1 cellular context compared by ENCODE assay signal in genomic region chr5:132386644-132387286, GRCh38.
TF ChIP-seq lines count a peak whose summit lies in the region.

No MANE protein-coding gene starts in this region.

TF ChIP-seq in HepG2, 621 proteins besides CTCF, POLR2A, EP300 and RAD21 (continued from another document and continues in another):
- TF ChIP-seq PATZ1 (CRISPR knock-in tag; IDR thresholded peaks at IDR 0.05) = peak; percentile 35; the same call in 1 of the 2 replicates
- TF ChIP-seq ZNF704 (CRISPR knock-in tag; IDR thresholded peaks at IDR 0.05; ENCODE audit: borderline replicate concordance) = no peak
- TF ChIP-seq THAP9 (CRISPR knock-in tag; IDR thresholded peaks at IDR 0.05; ENCODE audit: borderline replicate concordance) = peak; percentile 39; the same call in 1 of the 2 replicates
- no peak for TF ChIP-seq SMARCE1 (IDR thresholded peaks at IDR 0.05; ENCODE audit: borderline replicate concordance)
- peak; percentile 46; the same call in 1 of the 2 replicates for TF ChIP-seq ZNF777 (CRISPR knock-in tag; IDR thresholded peaks at IDR 0.05)
- TF ChIP-seq ZNF790 (CRISPR knock-in tag; IDR thresholded peaks at IDR 0.05; ENCODE audit: borderline replicate concordance) = no peak
- TF ChIP-seq HNRNPUL1 (IDR thresholded peaks at IDR 0.05; ENCODE audit: low read depth, low read length) = no peak
- no peak for TF ChIP-seq ZNF282 (IDR thresholded peaks at IDR 0.05; ENCODE audit: partially characterized antibody)
- no peak for TF ChIP-seq AGO2 (optimal IDR thresholded peaks at IDR 0.05; ENCODE audit: low read depth, low read length)
- no peak for TF ChIP-seq PRMT3 (CRISPR knock-in tag; IDR thresholded peaks at IDR 0.05; ENCODE audit: borderline replicate concordance, low read depth)
- TF ChIP-seq KLF12 (CRISPR knock-in tag; IDR thresholded peaks at IDR 0.05; ENCODE audit: borderline replicate concordance) = no peak
- TF ChIP-seq DRAP1 (CRISPR knock-in tag; IDR thresholded peaks at IDR 0.05) = no peak
- peak; percentile 72 for TF ChIP-seq HNF4A (CRISPR knock-in tag; IDR thresholded peaks at IDR 0.05)
- no peak for TF ChIP-seq GZF1 (CRISPR knock-in tag; IDR thresholded peaks at IDR 0.05)
- no peak for TF ChIP-seq ZNF678 (CRISPR knock-in tag; IDR thresholded peaks at IDR 0.05)
- TF ChIP-seq ZNF501 (CRISPR knock-in tag; IDR thresholded peaks at IDR 0.05) = 0 out of 2 replicates have a peak, but pooled peaks have one; percentile 47
- peak; percentile 45; the same call in 1 of the 2 replicates for TF ChIP-seq SAP130 (CRISPR knock-in tag; IDR thresholded peaks at IDR 0.05; ENCODE audit: low read depth)
- TF ChIP-seq KMT2A (CRISPR knock-in tag; IDR thresholded peaks at IDR 0.05) = no peak
- TF ChIP-seq CCAR2 (optimal IDR thresholded peaks at IDR 0.05; ENCODE audit: low read depth, low read length) = no peak
- no peak for TF ChIP-seq ZNF280D (CRISPR knock-in tag; IDR thresholded peaks at IDR 0.05)
- TF ChIP-seq EZH2 (conservative IDR thresholded peaks at IDR 0.05; ENCODE audit: low read depth, low read length) = no peak
- no peak for TF ChIP-seq TFDP1 (CRISPR knock-in tag; IDR thresholded peaks at IDR 0.05; ENCODE audit: borderline replicate concordance)
- TF ChIP-seq ZBTB7B (CRISPR knock-in tag; IDR thresholded peaks at IDR 0.05) = no peak
- no peak for TF ChIP-seq SRSF9 (IDR thresholded peaks at IDR 0.05; ENCODE audit: borderline replicate concordance, insufficient read depth, low read depth, low read length, poor library complexity, severe bottlenecking)
- no peak for TF ChIP-seq RFX3 (CRISPR knock-in tag; IDR thresholded peaks at IDR 0.05)
- peak; percentile 61; the same call in 1 of the 2 replicates for TF ChIP-seq ZNF225 (CRISPR knock-in tag; IDR thresholded peaks at IDR 0.05)
- TF ChIP-seq RXRA (CRISPR knock-in tag; IDR thresholded peaks at IDR 0.05) = peak; percentile 46; the same call in 1 of the 2 replicates
- TF ChIP-seq SMC3 (IDR thresholded peaks at IDR 0.05; ENCODE audit: low read length) = peak; percentile 71
- TF ChIP-seq ZNF256 (CRISPR knock-in tag; conservative IDR thresholded peaks at IDR 0.05) = no peak
- no peak; the same call in 1 of the 2 replicates for TF ChIP-seq HIVEP1 (CRISPR knock-in tag; IDR thresholded peaks at IDR 0.05)
- TF ChIP-seq ZNF557 (CRISPR knock-in tag; IDR thresholded peaks at IDR 0.05) = no peak
- TF ChIP-seq ZNF784 (CRISPR knock-in tag; IDR thresholded peaks at IDR 0.05; ENCODE audit: borderline replicate concordance) = no peak
- no peak for TF ChIP-seq HIC2 (CRISPR knock-in tag; IDR thresholded peaks at IDR 0.05; ENCODE audit: low read depth)
- TF ChIP-seq TBX3 (IDR thresholded peaks at IDR 0.05; ENCODE audit: borderline replicate concordance) = no peak
- no peak for TF ChIP-seq ZNF607 (CRISPR knock-in tag; IDR thresholded peaks at IDR 0.05; ENCODE audit: borderline replicate concordance)
- no peak for TF ChIP-seq SP140L (CRISPR knock-in tag; IDR thresholded peaks at IDR 0.05; ENCODE audit: borderline replicate concordance)
- no peak for TF ChIP-seq ZNF75D (CRISPR knock-in tag; IDR thresholded peaks at IDR 0.05; ENCODE audit: borderline replicate concordance)
- TF ChIP-seq ZNF883 (CRISPR knock-in tag; IDR thresholded peaks at IDR 0.05; ENCODE audit: not compliant biosample characterization) = no peak
- TF ChIP-seq RERE (CRISPR knock-in tag; IDR thresholded peaks at IDR 0.05; ENCODE audit: low read depth) = no peak
- peak; percentile 38; the same call in 1 of the 2 replicates for TF ChIP-seq ZFP91 (CRISPR knock-in tag; IDR thresholded peaks at IDR 0.05; ENCODE audit: borderline replicate concordance)
